ENCODE assay signal across 11 cellular contexts in genomic region chr6:36075656-36076055, GRCh38. TPM values are rescaled to one million over a fixed set of nuclear protein-coding genes. Genes with fewer than 3 reads are reported as not detected.
A peak's percentile ranks its signal among the peaks of the same experiment; 100 is the strongest.
DNase-seq lines count a peak whose midpoint lies in the region; ATAC-seq and TF ChIP-seq lines count a peak whose summit lies in the region.
"Had no signal": no experiment of that assay in that cellular context is flagged by ENCODE, and none has a peak within 500 bp of the region (broad histone marks: within the 10 kb centered on the region; RNA-seq: fewer than 3 reads in every experiment).

No MANE protein-coding gene starts in this region.

- 0 out of 2 replicates have a peak, but pooled peaks cover 7% of the 10 kb centered on the region for H4K20me1 ChIP-seq in PC-9 (ENCODE audit: insufficient read depth)

- H3K9me2 ChIP-seq in PC-9 (ENCODE audit: insufficient read depth), result no peaks in the 10 kb centered on the region

- ATAC-seq in foreskin keratinocyte, result no peak

- TF ChIP-seq POLR2A in breast epithelium (IDR thresholded peaks at IDR 0.05) (no peak), vagina (IDR thresholded peaks at IDR 0.05) (no peak)

- peak; percentile 9 for TF ChIP-seq CTCF in MCF 10A (IDR thresholded peaks at IDR 0.05; ENCODE audit: unreplicated experiment)
- TF ChIP-seq CTCF in breast epithelium (IDR thresholded peaks at IDR 0.05), result no peak
- 0 out of 2 replicates have a peak, but pooled peaks have one; percentile 28 for TF ChIP-seq CTCF in PC-9 (conservative IDR thresholded peaks at IDR 0.05)
- TF ChIP-seq CTCF in foreskin keratinocyte (conservative IDR thresholded peaks at IDR 0.05), result peak; percentile 46
- TF ChIP-seq CTCF in vagina (IDR thresholded peaks at IDR 0.05), result no peak

- no peak overlapping the region for H3K4me2 ChIP-seq in PC-9

- no peaks in the 10 kb centered on the region for H3K36me3 ChIP-seq in breast epithelium
- peaks cover 30% of the 10 kb centered on the region for H3K36me3 ChIP-seq in PC-9 (ENCODE audit: low read depth)
- peaks cover 4 to 22% of the 10 kb centered on the region in 2 donors for H3K36me3 ChIP-seq in vagina
- H3K36me3 ChIP-seq in SJCRH30, result peaks cover 12% of the 10 kb centered on the region

- peak overlapping the region; percentile 46 for H3K27ac Mint-ChIP-seq in MCF 10A (ENCODE audit: low read depth, unreplicated experiment)

- no peak overlapping the region for H3K4me3 Mint-ChIP-seq in MCF 10A (ENCODE audit: unreplicated experiment)

- no peaks in the 10 kb centered on the region for H3K9me3 ChIP-seq in breast epithelium
- H3K9me3 ChIP-seq in PC-9 (ENCODE audit: insufficient read depth, low read depth), result no peaks in the 10 kb centered on the region
- H3K9me3 ChIP-seq in vagina, result no peaks in the 10 kb centered on the region
- H3K9me3 ChIP-seq in SJCRH30 (replicated peaks), result no peaks in the 10 kb centered on the region

- intact Hi-C loops in MCF 10A (cut with micrococcal nuclease), result no loop called here
- intact Hi-C loops in breast epithelium (cut with DNase I; ENCODE audit: low total_unique reads), result no loop called here
- intact Hi-C loops in PC-9 (cut with micrococcal nuclease; ENCODE audit: unreplicated experiment), result no loop called here
- intact Hi-C loops in vagina (cut with DNase I), result no loop called here

- H3K4me3 ChIP-seq in breast epithelium (no peak overlapping the region), PC-9 (no peak overlapping the region), vagina (no peak overlapping the region), SJCRH30 (no peak overlapping the region)

- no peaks in the 10 kb centered on the region for H3K4me1 Mint-ChIP-seq in MCF 10A (ENCODE audit: insufficient read depth, unreplicated experiment)

- no peak overlapping the region for H3K27ac ChIP-seq in breast epithelium
- no peak overlapping the region for H3K27ac ChIP-seq in PC-9
- H3K27ac ChIP-seq in foreskin keratinocyte, result no peak overlapping the region
- peak overlapping the region; percentile 19 for H3K27ac ChIP-seq in vagina
- H3K27ac ChIP-seq in SJCRH30, result no peak overlapping the region

- H2AFZ ChIP-seq in PC-9, result no peak overlapping the region

- peak; percentile 25 for DNase-seq in MCF 10A (ENCODE audit: unreplicated experiment)
- DNase-seq in breast epithelium (ENCODE audit: low spot score in 2 of 2), result no peak
- no peak for DNase-seq in PC-9
- DNase-seq in foreskin keratinocyte, result no peak
- DNase-seq in vagina (ENCODE audit: extremely low spot score in 2 of 2), result no peak
- no peak for DNase-seq in SJCRH30
- no peak for DNase-seq in NCI-H345 treated with DMSO at 0.1 percent for 48 hours (lab: John Stamatoyannopoulos, UW; ENCODE audit: unreplicated experiment)
- no peak for DNase-seq in NCI-H2081 treated with DMSO at 0.1 percent for 48 hours (lab: John Stamatoyannopoulos, UW)
- DNase-seq: activated gamma-delta T cell; NCI-H1436 treated with DMSO at 0.1 percent for 48 hours; stimulated activated CD4-positive, alpha-beta T cell treated with anti-CD3 and anti-CD28 coated beads, Interleukin-4, amount 100 ng/mL, for 4 hours had no signal

- H3K27me3 ChIP-seq in breast epithelium (no peaks in the 10 kb centered on the region), PC-9 (ENCODE audit: insufficient read depth, low read depth) (no peaks in the 10 kb centered on the region), foreskin keratinocyte (no peaks in the 10 kb centered on the region), vagina (no peaks in the 10 kb centered on the region), SJCRH30 (no peaks in the 10 kb centered on the region)

- peaks cover 8% of the 10 kb centered on the region; the same call in 1 of the 2 replicates for H3F3A ChIP-seq in PC-9 (ENCODE audit: insufficient read depth, low read depth)

- H3K36me3 Mint-ChIP-seq in MCF 10A (ENCODE audit: insufficient read depth, unreplicated experiment), result peaks cover 69% of the 10 kb centered on the region

- CTCF ChIA-PET in MCF 10A (lab: Yijun Ruan, JAX), result interaction anchor here (0.6 to 4.2 kb wide), 4 partner anchors 8 to 40 kb away, joined by 3 to 44 read pairs (median 4); no protein-coding TSS in a partner anchor
- CTCF ChIA-PET in PC-9 (lab: Charles Lee), result no interaction called here

- POLR2A ChIA-PET in MCF 10A (lab: Yijun Ruan, JAX) (interaction anchor here (0.6 kb wide), 1 partner anchor 506 kb away, joined by 3 read pairs; no protein-coding TSS in a partner anchor), PC-9 (lab: Charles Lee; ENCODE audit: unreplicated experiment) (interaction anchor here (0.8 kb wide), 1 partner anchor 18 kb away, joined by 8 read pairs; no protein-coding TSS in a partner anchor)

- BruUV-seq in MCF 10A (replicated peaks; lab: Mats Ljungman, UMichigan) (no TSS peak), PC-9 (replicated peaks; lab: Mats Ljungman, UMichigan) (no TSS peak)

- H3K27me3 Mint-ChIP-seq in MCF 10A (ENCODE audit: insufficient read depth, unreplicated experiment), result no peaks in the 10 kb centered on the region

- peaks cover 2% of the 10 kb centered on the region for H3K9me3 Mint-ChIP-seq in MCF 10A (ENCODE audit: unreplicated experiment)

- H3K79me2 ChIP-seq in PC-9 (ENCODE audit: low read depth), result peaks cover 20% of the 10 kb centered on the region

- H3K4me1 ChIP-seq in breast epithelium, result no peaks in the 10 kb centered on the region
- no peaks in the 10 kb centered on the region for H3K4me1 ChIP-seq in PC-9 (replicated peaks; ENCODE audit: insufficient read depth)
- H3K4me1 ChIP-seq in foreskin keratinocyte, result no peaks in the 10 kb centered on the region
- peaks cover 17% of the 10 kb centered on the region for H3K4me1 ChIP-seq in vagina
- no peaks in the 10 kb centered on the region for H3K4me1 ChIP-seq in SJCRH30

RNA-seq across cellular contexts. Expression of gene MAPK14, which starts 48.0 kb away (rescaled TPM):
- total RNA-seq in MCF 10A (2022), result 42.9 and 46.2 TPM in 2 replicates
- total RNA-seq in breast epithelium, result 10 to 100 TPM; 72.8 to 85.6 (median 81.3) TPM
- total RNA-seq in PC-9 (2021), result 60.4 and 70.7 TPM in 2 replicates
- total RNA-seq in foreskin keratinocyte, result 40.9 and 42.5 TPM in 2 replicates
- 16.0 and 19.4 TPM in 2 replicates for polyA plus RNA-seq in foreskin keratinocyte
- 71.9 TPM for total RNA-seq in vagina
- 41.0 and 43.8 TPM in 2 replicates for total RNA-seq in SJCRH30 (2014; rRNA removed; shearing (Covaris generic))

RNA-seq across cellular contexts. Expression of gene SLC26A8, which starts 51.2 kb away (rescaled TPM):
- not detected in 2 replicates for total RNA-seq in MCF 10A (2022)
- total RNA-seq in breast epithelium, result under 1 TPM in 2 of 3 donors, not detected in 1; 0.29 to 0.48 TPM
- total RNA-seq in PC-9 (2021), result not detected in 2 replicates
- not detected in 2 replicates for total RNA-seq in foreskin keratinocyte
- 0.01 and 0.13 TPM in 2 replicates for polyA plus RNA-seq in foreskin keratinocyte
- not detected for total RNA-seq in vagina
- not detected in 2 replicates for total RNA-seq in SJCRH30 (2014; rRNA removed; shearing (Covaris generic))

RNA-seq across cellular contexts. Expression of gene MAPK13, which starts 54.7 kb away (rescaled TPM):
- total RNA-seq in MCF 10A (2022) (5.5 and 6.8 TPM in 2 replicates), breast epithelium (10 to 100 TPM in 2 of 3 donors, 1 to 10 TPM in 1; 2.6 to 45.2 (median 30.2) TPM), PC-9 (2021) (141 and 146 TPM in 2 replicates), foreskin keratinocyte (34.0 and 36.5 TPM in 2 replicates), vagina (21.9 TPM)
- 47.3 and 63.7 TPM in 2 replicates for polyA plus RNA-seq in foreskin keratinocyte
- 0.08 and 0.23 TPM in 2 replicates for total RNA-seq in SJCRH30 (2014; rRNA removed; shearing (Covaris generic))

Comparison
In these comparisons a context has a peak if more than half of its experiments do, and no peak if none do; other contexts are left out.
1. CTCF ChIP-seq: peak in MCF 10A (single experiment), PC-9 (single experiment) and foreskin keratinocyte (single experiment); none in breast epithelium (0 of 3) and vagina (0 of 3).